ENCODE assay signal across 25 cellular contexts in the genomic region with DNA sequence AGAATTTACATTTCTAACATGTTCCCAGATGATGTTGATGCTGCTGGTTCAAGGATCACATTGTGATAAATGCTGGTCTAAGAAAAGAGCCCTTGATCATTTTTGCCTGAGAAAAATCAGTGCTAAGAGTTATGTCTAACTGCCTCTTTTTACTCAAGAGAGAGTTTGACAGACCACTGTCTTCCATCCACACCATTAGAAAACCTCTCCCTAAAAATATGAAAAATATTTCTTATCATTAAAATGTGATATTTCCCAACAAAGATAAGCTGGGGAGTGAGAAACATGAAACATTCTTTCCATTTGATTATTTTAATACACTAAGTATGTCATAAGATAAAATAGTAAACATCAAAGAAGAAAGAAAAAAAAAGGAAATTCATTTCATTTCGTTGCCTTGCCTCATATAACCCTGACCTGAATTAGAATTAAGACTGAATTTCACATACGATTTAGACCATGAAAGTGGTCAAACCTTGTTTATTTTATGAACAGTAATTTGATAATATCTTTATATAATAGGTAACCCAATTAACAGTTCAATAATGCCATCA.
DNase-seq lines count a peak whose midpoint lies in the region; ATAC-seq and TF ChIP-seq lines count a peak whose summit lies in the region.
"Had no signal": no experiment of that assay in that cellular context is flagged by ENCODE, and none has a peak within 500 bp of the region (broad histone marks: within the 10 kb centered on the region; RNA-seq: fewer than 3 reads in every experiment).

No MANE protein-coding gene starts in this region.

- no peak for TF ChIP-seq CTCF in omental fat pad (IDR thresholded peaks at IDR 0.05)

- ATAC-seq in omental fat pad (ENCODE audit: low FRiP score): peak; percentile 62
- ATAC-seq: A549; CD8-positive, alpha-beta T cell had no signal

- peak; percentile 5 for DNase-seq in amniotic epithelial cell (ENCODE audit: low read depth)
- no peak for DNase-seq in omental fat pad (ENCODE audit: low spot score)
- no peak for DNase-seq in amygdala (lab: John Stamatoyannopoulos, UW)
- DNase-seq in HUDEP-2 (lab: John Stamatoyannopoulos, UW; ENCODE audit: unreplicated experiment in 76 of 76): no peak
- DNase-seq: 8988T; ACHN; AML-193; BE2C; C1 segment of cervical spinal cord; Caco-2; Calu3; CD4-positive, alpha-beta memory T cell; CD4-positive, alpha-beta T cell; CD4-positive, CD25-positive, alpha-beta regulatory T cell; CD8-positive, alpha-beta memory T cell; CD8-positive, alpha-beta T cell; COR-L47; DMS 273 treated with DMSO at 0.1 percent for 48 hours; DMS153; DMS53; DMS79; DMS79 treated with DMSO at 0.1 percent for 48 hours; DND-41; EL had no signal
